6 cellular contexts compared by ENCODE assay signal in the genomic region with DNA sequence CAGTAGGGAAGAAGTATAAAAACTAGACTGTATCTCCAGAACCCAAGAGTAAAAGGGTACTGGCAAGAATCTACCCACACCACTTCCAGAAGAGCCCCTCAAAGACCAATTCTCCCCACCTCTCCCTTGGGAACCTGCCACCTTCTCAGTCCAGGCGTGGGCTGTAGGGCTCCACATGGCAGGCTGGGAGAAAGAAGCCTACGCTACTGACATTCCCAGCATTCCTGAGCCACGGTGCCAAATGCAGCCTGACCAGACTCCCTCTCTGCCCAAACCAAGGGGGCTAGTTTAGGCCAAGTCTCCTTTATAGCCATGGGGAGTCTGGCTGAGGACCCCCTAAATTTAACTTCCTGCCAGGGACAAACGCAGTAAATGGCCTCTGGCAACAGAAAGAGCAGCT. TPM values are rescaled to one million over a fixed set of nuclear protein-coding genes. Genes with fewer than 3 reads are reported as not detected.
DNase-seq lines count a peak whose midpoint lies in the region; ATAC-seq and TF ChIP-seq lines count a peak whose summit lies in the region.

No MANE protein-coding gene starts in this region.

- TF ChIP-seq EP300 in gastroesophageal sphincter (IDR thresholded peaks at IDR 0.05) (no peak), tibial nerve (IDR thresholded peaks at IDR 0.05) (peak in 1 of 2 donors; percentile 13)

- no peaks in the 10 kb centered on the region for H3K9me3 Mint-ChIP-seq in activated T-cell treated with anti-CD3 and anti-CD28 coated beads, Interleukin-2, amount 50 U/mL, for 4 hours

- ATAC-seq in activated T-cell treated with anti-CD3 and anti-CD28 coated beads, Interleukin-2, amount 50 U/mL, for 4 hours, result no peak
- no peak for ATAC-seq in gastroesophageal sphincter
- ATAC-seq in HG03565 (IDR thresholded peaks at IDR 0.05; ENCODE audit: unreplicated experiment), result no peak

- H3K27ac ChIP-seq in gastroesophageal sphincter (peak overlapping the region in 3 of 4 donors; percentile 89 to 92 (median 89)), tibial nerve (peak overlapping the region; percentile 50 to 98 (median 82))

- peak overlapping the region; percentile 90 for H3K4me3 Mint-ChIP-seq in activated T-cell treated with anti-CD3 and anti-CD28 coated beads, Interleukin-2, amount 50 U/mL, for 4 hours

- no peaks in the 10 kb centered on the region for H3K27me3 Mint-ChIP-seq in activated T-cell treated with anti-CD3 and anti-CD28 coated beads, Interleukin-2, amount 50 U/mL, for 4 hours (ENCODE audit: low read depth)

- H3K27me3 ChIP-seq in gastroesophageal sphincter (no peaks in the 10 kb centered on the region), tibial nerve (no peaks in the 10 kb centered on the region)

- 0% methylated on average over 2 of the region's 4 CpGs; no CpG with 5 or more reads in 1 of the 2 donors for WGBS in gastroesophageal sphincter (ENCODE audit: low coverage in 1 of 2), 2 donors
- 2 to 13% methylated on average over 4 of the region's 4 CpGs for WGBS in tibial nerve, 2 donors

- TF ChIP-seq CTCF in gastroesophageal sphincter (IDR thresholded peaks at IDR 0.05) (no peak), tibial nerve (IDR thresholded peaks at IDR 0.05) (no peak)

- H3K36me3 Mint-ChIP-seq in activated T-cell treated with anti-CD3 and anti-CD28 coated beads, Interleukin-2, amount 50 U/mL, for 4 hours (ENCODE audit: insufficient read depth), result peaks cover 27% of the 10 kb centered on the region

- H3K9me3 ChIP-seq in gastroesophageal sphincter (no peaks in the 10 kb centered on the region), tibial nerve (no peaks in the 10 kb centered on the region)

- TF ChIP-seq POLR2A in gastroesophageal sphincter (IDR thresholded peaks at IDR 0.05) (no peak), tibial nerve (IDR thresholded peaks at IDR 0.05) (no peak)

- H3K36me3 ChIP-seq in gastroesophageal sphincter (peaks cover 0 to 46% of the 10 kb centered on the region in 2 donors), tibial nerve (peaks cover 0 to 46% (median 21%) of the 10 kb centered on the region in 3 donors)

- H3K4me1 Mint-ChIP-seq in activated T-cell treated with anti-CD3 and anti-CD28 coated beads, Interleukin-2, amount 50 U/mL, for 4 hours (ENCODE audit: low read depth), result peaks cover 20% of the 10 kb centered on the region

- H3K4me1 ChIP-seq in gastroesophageal sphincter (peaks cover 0 to 67% (median 18%) of the 10 kb centered on the region in 3 donors), tibial nerve (peaks cover 0 to 45% (median 20%) of the 10 kb centered on the region in 4 donors)

- no peak for DNase-seq in activated T-cell treated with anti-CD3 and anti-CD28 coated beads, Interleukin-2, amount 50 U/mL, for 4 hours
- DNase-seq in activated T-cell treated with anti-CD3 and anti-CD28 coated beads, Interleukin-2, amount 50 U/mL, for 48 hours, result no peak
- DNase-seq in tibial nerve (ENCODE audit: low spot score in 2 of 2) (no peak), HPDE6-E6E7 (ENCODE audit: extremely low spot score) (no peak)

- peak overlapping the region in 1 of 2 donors; percentile 93 for H3K4me3 ChIP-seq in gastroesophageal sphincter
- peak overlapping the region; percentile 19 to 97 (median 71) for H3K4me3 ChIP-seq in tibial nerve

RNA-seq across cellular contexts. Expression of a gene that starts 2.0 kb away (rescaled TPM):
- 100 to 1,000 TPM in 2 of 3 donors, 10 to 100 TPM in 1; 99.0 to 106 (median 103) TPM for total RNA-seq in activated T-cell treated with anti-CD3 and anti-CD28 coated beads, Interleukin-2, amount 50 U/mL, for 4 hours
- total RNA-seq in gastroesophageal sphincter (10 to 100 TPM; 27.4 to 39.7 (median 32.2) TPM), tibial nerve (10 to 100 TPM; 14.9 to 69.8 (median 18.9) TPM)

RNA-seq across cellular contexts. Expression of a gene that starts 11.2 kb away (rescaled TPM):
- total RNA-seq in activated T-cell treated with anti-CD3 and anti-CD28 coated beads, Interleukin-2, amount 50 U/mL, for 4 hours, result under 1 TPM in 1 of 3 donors, not detected in 2; 0.14 TPM
- total RNA-seq in gastroesophageal sphincter (under 1 TPM in 3 of 4 donors, not detected in 1; 0.08 to 0.45 (median 0.13) TPM), tibial nerve (not detected)

RNA-seq across cellular contexts. Expression of a gene that starts 51.6 kb away (rescaled TPM):
- total RNA-seq in activated T-cell treated with anti-CD3 and anti-CD28 coated beads, Interleukin-2, amount 50 U/mL, for 4 hours, result 100 to 1,000 TPM; 218 to 245 (median 245) TPM
- 100 to 1,000 TPM in 1 of 4 donors, 10 to 100 TPM in 3; 71.0 to 108 (median 90.4) TPM for total RNA-seq in gastroesophageal sphincter
- total RNA-seq in tibial nerve, result 100 to 1,000 TPM; 105 to 120 (median 107) TPM

RNA-seq across cellular contexts. Expression of a gene that starts 54.2 kb away (rescaled TPM):
- total RNA-seq in activated T-cell treated with anti-CD3 and anti-CD28 coated beads, Interleukin-2, amount 50 U/mL, for 4 hours, result under 1 TPM; 0.03 to 0.14 (median 0.05) TPM
- total RNA-seq in gastroesophageal sphincter (10 to 100 TPM in 3 of 4 donors, 1 to 10 TPM in 1; 7.2 to 13.9 (median 11.7) TPM), tibial nerve (10 to 100 TPM in 3 of 4 donors, 1 to 10 TPM in 1; 9.0 to 24.6 (median 18.0) TPM)

RNA-seq across cellular contexts. Expression of a gene that starts 54.4 kb away (rescaled TPM):
- total RNA-seq in activated T-cell treated with anti-CD3 and anti-CD28 coated beads, Interleukin-2, amount 50 U/mL, for 4 hours, result not detected
- total RNA-seq in gastroesophageal sphincter, result 1 to 10 TPM; 1.4 to 3.3 (median 2.8) TPM
- 1 to 10 TPM; 6.7 to 9.0 (median 7.6) TPM for total RNA-seq in tibial nerve
